12 cellular contexts compared by ENCODE assay signal in the genomic region with DNA sequence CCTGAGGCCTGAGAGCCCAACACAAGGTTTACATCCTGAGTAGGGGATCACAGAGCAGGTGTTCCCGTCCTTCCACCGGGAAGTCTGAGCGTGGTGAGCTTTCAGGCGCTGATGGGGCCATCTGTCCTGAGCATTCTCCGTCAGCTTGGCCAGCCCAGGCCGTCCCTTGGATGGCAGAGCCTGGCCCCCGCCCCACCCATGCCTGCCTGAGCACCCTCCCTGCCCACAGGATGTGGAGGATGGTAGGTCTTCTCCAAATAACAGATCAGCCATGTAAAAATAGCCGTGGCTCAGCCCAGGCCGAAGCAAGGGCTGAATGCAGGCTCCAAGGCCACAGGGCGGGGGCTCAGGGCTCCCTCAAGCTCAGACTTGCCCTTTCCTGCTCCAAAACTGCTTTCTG. TPM values are rescaled to one million over a fixed set of nuclear protein-coding genes. Genes with fewer than 3 reads are reported as not detected.
DNase-seq lines count a peak whose midpoint lies in the region; ATAC-seq and TF ChIP-seq lines count a peak whose summit lies in the region.
"Had no signal": no experiment of that assay in that cellular context is flagged by ENCODE, and none has a peak within 500 bp of the region (broad histone marks: within the 10 kb centered on the region; RNA-seq: fewer than 3 reads in every experiment).

No MANE protein-coding gene starts in this region.

- 100% methylated on average over 4 of the region's 10 CpGs for WGBS in mammary epithelial cell (ENCODE audit: low coverage, missing lambda C conversion rate)
- 89% methylated on average over 10 of the region's 10 CpGs for WGBS in liver
- WGBS in spleen, 5 donors = 40 to 79% (median 69%) methylated on average over 2 to 10 of the region's 10 CpGs

- TF ChIP-seq CTCF in GM12865 (IDR thresholded peaks at IDR 0.05; ENCODE audit: insufficient read depth, low read depth, low read length, missing control alignments) (no peak), mammary epithelial cell (conservative IDR thresholded peaks at IDR 0.05 in 1 of 2, IDR thresholded peaks at IDR 0.05 in 1 of 2; ENCODE audit: extremely low read depth in 1 of 2, insufficient read depth in 1 of 2, low read depth in 1 of 2, low read length in 2 of 2) (no peak), liver (IDR thresholded peaks at IDR 0.05; ENCODE audit: low read depth, low read length, missing input control) (no peak), spleen (IDR thresholded peaks at IDR 0.05 in 8 of 11, conservative IDR thresholded peaks at IDR 0.05 in 3 of 11) (no peak)

- H3K4me3 ChIP-seq in GM12865 (ENCODE audit: low read depth, low read length) (peak overlapping the region; percentile 44), mammary epithelial cell (replicated peaks in 1 of 3; ENCODE audit: insufficient read depth in 1 of 3, low read depth in 2 of 3, low read length in 3 of 3) (no peak overlapping the region), liver (ENCODE audit: low read depth in 1 of 3, low read length in 3 of 3) (no peak overlapping the region), spleen (no peak overlapping the region)
- H3K4me3 ChIP-seq: tibial artery had no signal

- peak; percentile 45 for DNase-seq in GM12865 (ENCODE audit: low read depth)
- DNase-seq in mammary epithelial cell = no peak
- DNase-seq in spleen = no peak
- DNase-seq in DMS53 (lab: John Stamatoyannopoulos, UW) = no peak
- DNase-seq in mucosa of gallbladder (ENCODE audit: low spot score) = no peak
- DNase-seq: DMS 273 treated with DMSO at 0.1 percent for 48 hours, NCI-H446 had no signal

- ATAC-seq in GM18868 (IDR thresholded peaks at IDR 0.05; ENCODE audit: unreplicated experiment) (no peak), GM18907 (IDR thresholded peaks at IDR 0.05; ENCODE audit: unreplicated experiment) (no peak)
- ATAC-seq: activated T-helper 17 cell treated with anti-CD3 and anti-CD28 coated beads, Interleukin-2, amount 50 U/mL, for 72 hours had no signal

- H3K4me1 ChIP-seq in mammary epithelial cell (ENCODE audit: insufficient read depth, low read length) (peaks cover 31% of the 10 kb centered on the region), liver (ENCODE audit: control insufficient read depth in 4 of 4, insufficient read depth in 4 of 4, low read length in 3 of 4) (peaks cover 0 to 2% (median 0%) of the 10 kb centered on the region in 4 donors), spleen (peaks cover 8 to 58% (median 31%) of the 10 kb centered on the region in 6 donors)

- H3K9me3 ChIP-seq in mammary epithelial cell (replicated peaks; ENCODE audit: insufficient read depth, low read length) (no peaks in the 10 kb centered on the region), liver (ENCODE audit: control insufficient read depth in 4 of 4, low read length in 3 of 4) (no peaks in the 10 kb centered on the region), spleen (no peaks in the 10 kb centered on the region)
- H3K9me3 ChIP-seq: tibial artery had no signal

- H3K79me2 ChIP-seq in mammary epithelial cell (ENCODE audit: insufficient read depth, low read length) = no peaks in the 10 kb centered on the region

- H3K27ac ChIP-seq in mammary epithelial cell (ENCODE audit: insufficient read depth, low read depth, low read length) = no peak overlapping the region
- peak overlapping the region; percentile 57 to 59 for H3K27ac ChIP-seq in liver (ENCODE audit: low read depth in 1 of 2, low read length in 2 of 2)
- peak overlapping the region; percentile 55 to 91 (median 82) for H3K27ac ChIP-seq in spleen

- peak overlapping the region; percentile 62 for H2AFZ ChIP-seq in mammary epithelial cell (ENCODE audit: low read depth, low read length)

- H4K20me1 ChIP-seq in mammary epithelial cell (ENCODE audit: insufficient read depth, low read length) = no peaks in the 10 kb centered on the region

- H3K27me3 ChIP-seq in mammary epithelial cell (ENCODE audit: insufficient read depth, low read length) = no peaks in the 10 kb centered on the region
- no peaks in the 10 kb centered on the region for H3K27me3 ChIP-seq in liver (ENCODE audit: control insufficient read depth in 4 of 4, insufficient read depth in 4 of 4, low read length in 3 of 4)
- H3K27me3 ChIP-seq in spleen (replicated peaks in 1 of 7) = no peaks in the 10 kb centered on the region
- H3K27me3 ChIP-seq: tibial artery had no signal

- TF ChIP-seq POLR2A in spleen (IDR thresholded peaks at IDR 0.05) = no peak

- in situ Hi-C loops in mammary epithelial cell (cut with MboI; ENCODE audit: low sequenced_read_pairs in 2 of 2) = no loop called here

- H3K4me2 ChIP-seq in mammary epithelial cell (ENCODE audit: insufficient read depth, low read depth, low read length) = no peak overlapping the region

- H3K36me3 ChIP-seq in mammary epithelial cell (ENCODE audit: insufficient read depth, low read length) = no peaks in the 10 kb centered on the region
- H3K36me3 ChIP-seq in liver (ENCODE audit: control insufficient read depth in 4 of 4, insufficient read depth in 3 of 4, low read depth in 1 of 4, low read length in 3 of 4) = no peaks in the 10 kb centered on the region
- peaks cover 0 to 8% (median 0%) of the 10 kb centered on the region in 6 donors for H3K36me3 ChIP-seq in spleen
- H3K36me3 ChIP-seq: tibial artery had no signal

- intact Hi-C loops in mammary epithelial cell (cut with micrococcal nuclease) (no loop called here), spleen (cut with DNase I; ENCODE audit: low total_unique reads) (no loop called here)

- no peak for TF ChIP-seq RAD21 in liver (IDR thresholded peaks at IDR 0.05)

- dilution Hi-C loops in mammary epithelial cell (cut with HindIII; ENCODE audit: low sequenced_read_pairs) = loop anchor here (5.0 kb wide), 1 partner anchor 97 kb away; no protein-coding TSS in a partner anchor

- BruUV-seq in mammary epithelial cell (replicated peaks; lab: Mats Ljungman, UMichigan) = no TSS peak

- no peak overlapping the region for H3K9ac ChIP-seq in mammary epithelial cell (ENCODE audit: insufficient read depth, low read length)
- no peak overlapping the region for H3K9ac ChIP-seq in liver (ENCODE audit: low read depth in 1 of 2, low read length in 2 of 2)

- CTCF ChIA-PET in mammary epithelial cell (lab: Charles Lee; ENCODE audit: low non-redundant PET) = no interaction called here

TF ChIP-seq in liver, 16 proteins besides CTCF, POLR2A, EP300 and RAD21 (continues in another document):
- TF ChIP-seq HNF4G (IDR thresholded peaks at IDR 0.05) (no peak), EGR1 (IDR thresholded peaks at IDR 0.05; ENCODE audit: low read depth in 2 of 2) (no peak), RXRA (IDR thresholded peaks at IDR 0.05) (no peak), YY1 (IDR thresholded peaks at IDR 0.05) (no peak), FOXA1 (IDR thresholded peaks at IDR 0.05) (no peak), TAF1 (conservative IDR thresholded peaks at IDR 0.05) (no peak), SP1 (IDR thresholded peaks at IDR 0.05) (no peak), JUND (IDR thresholded peaks at IDR 0.05) (no peak)
- TF ChIP-seq, protein P1, sequence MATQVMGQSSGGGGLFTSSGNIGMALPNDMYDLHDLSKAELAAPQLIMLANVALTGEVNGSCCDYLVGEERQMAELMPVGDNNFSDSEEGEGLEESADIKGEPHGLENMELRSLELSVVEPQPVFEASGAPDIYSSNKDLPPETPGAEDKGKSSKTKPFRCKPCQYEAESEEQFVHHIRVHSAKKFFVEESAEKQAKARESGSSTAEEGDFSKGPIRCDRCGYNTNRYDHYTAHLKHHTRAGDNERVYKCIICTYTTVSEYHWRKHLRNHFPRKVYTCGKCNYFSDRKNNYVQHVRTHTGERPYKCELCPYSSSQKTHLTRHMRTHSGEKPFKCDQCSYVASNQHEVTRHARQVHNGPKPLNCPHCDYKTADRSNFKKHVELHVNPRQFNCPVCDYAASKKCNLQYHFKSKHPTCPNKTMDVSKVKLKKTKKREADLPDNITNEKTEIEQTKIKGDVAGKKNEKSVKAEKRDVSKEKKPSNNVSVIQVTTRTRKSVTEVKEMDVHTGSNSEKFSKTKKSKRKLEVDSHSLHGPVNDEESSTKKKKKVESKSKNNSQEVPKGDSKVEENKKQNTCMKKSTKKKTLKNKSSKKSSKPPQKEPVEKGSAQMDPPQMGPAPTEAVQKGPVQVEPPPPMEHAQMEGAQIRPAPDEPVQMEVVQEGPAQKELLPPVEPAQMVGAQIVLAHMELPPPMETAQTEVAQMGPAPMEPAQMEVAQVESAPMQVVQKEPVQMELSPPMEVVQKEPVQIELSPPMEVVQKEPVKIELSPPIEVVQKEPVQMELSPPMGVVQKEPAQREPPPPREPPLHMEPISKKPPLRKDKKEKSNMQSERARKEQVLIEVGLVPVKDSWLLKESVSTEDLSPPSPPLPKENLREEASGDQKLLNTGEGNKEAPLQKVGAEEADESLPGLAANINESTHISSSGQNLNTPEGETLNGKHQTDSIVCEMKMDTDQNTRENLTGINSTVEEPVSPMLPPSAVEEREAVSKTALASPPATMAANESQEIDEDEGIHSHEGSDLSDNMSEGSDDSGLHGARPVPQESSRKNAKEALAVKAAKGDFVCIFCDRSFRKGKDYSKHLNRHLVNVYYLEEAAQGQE (IDR thresholded peaks at IDR 0.05) = no peak
- TF ChIP-seq, protein P2, sequence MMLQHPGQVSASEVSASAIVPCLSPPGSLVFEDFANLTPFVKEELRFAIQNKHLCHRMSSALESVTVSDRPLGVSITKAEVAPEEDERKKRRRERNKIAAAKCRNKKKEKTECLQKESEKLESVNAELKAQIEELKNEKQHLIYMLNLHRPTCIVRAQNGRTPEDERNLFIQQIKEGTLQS (IDR thresholded peaks at IDR 0.05) = no peak

RNA-seq across cellular contexts. Expression of a gene that starts 20.2 kb away (rescaled TPM):
- total RNA-seq in mammary epithelial cell = under 1 TPM in 1 of 2 donors, not detected in 1; 0.67 TPM
- polyA plus RNA-seq in mammary epithelial cell = not detected
- polyA minus RNA-seq in mammary epithelial cell = 1.3 TPM
- total RNA-seq in liver = 1 to 10 TPM; 4.9 to 9.0 TPM
- polyA plus RNA-seq in liver = 1 to 10 TPM; 4.0 to 5.6 TPM
- 10 to 100 TPM; 19.6 to 53.5 (median 36.6) TPM for total RNA-seq in spleen
- polyA plus RNA-seq in spleen = 10 to 100 TPM in 2 of 3 donors, 1 to 10 TPM in 1; 8.1 to 20.4 (median 13.2) TPM
- 158 TPM for total RNA-seq in mucosa of gallbladder

RNA-seq across cellular contexts. Expression of a gene that starts 36.3 kb away (rescaled TPM):
- 100 to 1,000 TPM in 1 of 2 donors, 10 to 100 TPM in 1; 63.2 to 105 TPM for total RNA-seq in mammary epithelial cell
- 44.6 TPM for polyA plus RNA-seq in mammary epithelial cell
- polyA minus RNA-seq in mammary epithelial cell = 80.4 TPM
- total RNA-seq in liver = 10 to 100 TPM; 20.5 to 23.3 TPM
- 10 to 100 TPM; 12.2 to 19.6 TPM for polyA plus RNA-seq in liver
- total RNA-seq in spleen = 10 to 100 TPM; 37.1 to 71.2 (median 54.4) TPM
- 10 to 100 TPM; 24.7 to 48.6 (median 35.5) TPM for polyA plus RNA-seq in spleen
- 30.8 TPM for total RNA-seq in mucosa of gallbladder

RNA-seq across cellular contexts. Expression of a gene that starts 41.5 kb away (rescaled TPM):
- total RNA-seq in mammary epithelial cell (10 to 100 TPM in 1 of 2 donors, 1 to 10 TPM in 1; 3.1 to 13.8 TPM), liver (1 to 10 TPM in 1 of 2 donors, under 1 TPM in 1; 0.19 to 1.1 TPM), spleen (under 1 TPM in 1 of 7 donors, not detected in 6; 0.42 TPM), mucosa of gallbladder (21.3 TPM)
- polyA plus RNA-seq in mammary epithelial cell (2.0 TPM), liver (under 1 TPM; 0.43 to 0.64 TPM), spleen (under 1 TPM in 1 of 3 donors, not detected in 2; 0.03 TPM)
- polyA minus RNA-seq in mammary epithelial cell = 2.3 TPM
- total RNA-seq: activated T-helper 17 cell treated with anti-CD3 and anti-CD28 coated beads, Interleukin-2, amount 50 U/mL, for 72 hours had no signal
